8 cellular contexts compared by ENCODE assay signal in genomic region chr9:94805585-94805984, GRCh38.
DNase-seq lines count a peak whose midpoint lies in the region; ATAC-seq, FAIRE-seq and TF ChIP-seq lines count a peak whose summit lies in the region.

No MANE protein-coding gene starts in this region.

- no peak overlapping the region for H3K27ac Mint-ChIP-seq in activated T-cell treated with anti-CD3 and anti-CD28 coated beads, Interleukin-2, amount 50 U/mL, for 72 hours

- H3K9me3 Mint-ChIP-seq in activated T-cell treated with anti-CD3 and anti-CD28 coated beads, Interleukin-2, amount 50 U/mL, for 72 hours, result no peaks in the 10 kb centered on the region

- no peak for ATAC-seq in GM21619 (IDR thresholded peaks at IDR 0.05; ENCODE audit: unreplicated experiment)
- no peak for ATAC-seq in activated T-cell treated with anti-CD3 and anti-CD28 coated beads, Interleukin-2, amount 50 U/mL, for 72 hours (replicated peaks in 1 of 2)

- no peak for TF ChIP-seq CTCF in AG09309 (IDR thresholded peaks at IDR 0.05; ENCODE audit: control insufficient read depth, insufficient read depth, low read depth, low read length, missing control alignments)

- no peaks in the 10 kb centered on the region for H3K27me3 Mint-ChIP-seq in activated T-cell treated with anti-CD3 and anti-CD28 coated beads, Interleukin-2, amount 50 U/mL, for 72 hours (ENCODE audit: low read depth)

- peaks cover 33% of the 10 kb centered on the region for H3K4me1 Mint-ChIP-seq in activated T-cell treated with anti-CD3 and anti-CD28 coated beads, Interleukin-2, amount 50 U/mL, for 72 hours (ENCODE audit: low read depth)

- H3K36me3 Mint-ChIP-seq in activated T-cell treated with anti-CD3 and anti-CD28 coated beads, Interleukin-2, amount 50 U/mL, for 72 hours (ENCODE audit: insufficient read depth in 2 of 2), result peaks cover 8 to 12% of the 10 kb centered on the region in 2 donors

- H3K4me3 Mint-ChIP-seq in activated T-cell treated with anti-CD3 and anti-CD28 coated beads, Interleukin-2, amount 50 U/mL, for 72 hours, result no peak overlapping the region

- peak; percentile 94 for DNase-seq in AG09309 (ENCODE audit: low read depth)
- peak; percentile 34 for DNase-seq in NCI-H1105 (lab: John Stamatoyannopoulos, UW)
- no peak for DNase-seq in hippocampal formation (lab: John Stamatoyannopoulos, UW)
- DNase-seq in activated T-cell treated with anti-CD3 and anti-CD28 coated beads, Interleukin-2, amount 50 U/mL, for 72 hours, result no peak
- no peak for DNase-seq in activated CD4-positive, alpha-beta T cell treated with anti-CD3 and anti-CD28 coated beads for 1 hour

- H3K4me3 ChIP-seq in AG09309 (ENCODE audit: control insufficient read depth, low read depth, low read length) (no peak overlapping the region), mucosa of stomach (ENCODE audit: low read length) (no peak overlapping the region)

- H3K36me3 ChIP-seq in mucosa of stomach (ENCODE audit: control insufficient read depth, insufficient read depth, low read length), result no peaks in the 10 kb centered on the region

- H3K9me3 ChIP-seq in mucosa of stomach (ENCODE audit: control insufficient read depth, low read length), result no peaks in the 10 kb centered on the region

- peak overlapping the region; percentile 27 for H3K9ac ChIP-seq in mucosa of stomach (ENCODE audit: low read length)

- FAIRE-seq in colon (lab: Jason Lieb, UNC), result peak; percentile 66

- no peaks in the 10 kb centered on the region for H3K27me3 ChIP-seq in mucosa of stomach (ENCODE audit: control insufficient read depth, insufficient read depth, low read length)

- H3K4me1 ChIP-seq in mucosa of stomach (ENCODE audit: control insufficient read depth, insufficient read depth, low read length), result peaks cover 25% of the 10 kb centered on the region

Comparison
In these comparisons a context has a peak if more than half of its experiments do, and no peak if none do; other contexts are left out.
1. DNase-seq: peak in AG09309 (single experiment) and NCI-H1105 (single experiment); none in hippocampal formation (0 of 2), activated T-cell treated with anti-CD3 and anti-CD28 coated beads, Interleukin-2, amount 50 U/mL, for 72 hours (0 of 2) and activated CD4-positive, alpha-beta T cell treated with anti-CD3 and anti-CD28 coated beads for 1 hour (single experiment).